1 cellular context compared by ENCODE assay signal in the genomic region with DNA sequence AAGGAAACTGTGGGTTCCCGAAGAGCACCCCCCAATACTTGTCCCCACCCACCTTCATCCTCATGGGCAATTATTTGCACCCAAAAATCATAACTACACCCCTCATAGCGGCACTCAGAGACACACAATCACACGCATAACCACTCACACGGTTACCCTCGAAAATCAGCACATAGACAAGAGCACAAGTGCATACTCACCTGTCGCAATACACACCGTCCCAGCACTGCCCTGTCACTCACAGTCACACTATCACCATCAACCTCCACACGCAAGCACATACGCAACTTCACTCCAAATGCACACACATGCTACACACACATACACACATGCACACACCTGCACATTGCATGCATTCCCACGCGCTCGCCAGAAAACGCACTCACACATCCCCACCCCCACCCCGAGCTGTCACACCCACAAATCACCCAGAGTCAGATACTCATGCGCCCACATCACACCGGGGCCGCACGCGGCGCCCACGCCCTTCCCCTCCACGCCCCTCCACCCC.
TF ChIP-seq lines count a peak whose summit lies in the region.

No MANE protein-coding gene starts in this region.

TF ChIP-seq in K562, 482 proteins besides CTCF, POLR2A, EP300 and RAD21:
- TF ChIP-seq, protein P1, sequence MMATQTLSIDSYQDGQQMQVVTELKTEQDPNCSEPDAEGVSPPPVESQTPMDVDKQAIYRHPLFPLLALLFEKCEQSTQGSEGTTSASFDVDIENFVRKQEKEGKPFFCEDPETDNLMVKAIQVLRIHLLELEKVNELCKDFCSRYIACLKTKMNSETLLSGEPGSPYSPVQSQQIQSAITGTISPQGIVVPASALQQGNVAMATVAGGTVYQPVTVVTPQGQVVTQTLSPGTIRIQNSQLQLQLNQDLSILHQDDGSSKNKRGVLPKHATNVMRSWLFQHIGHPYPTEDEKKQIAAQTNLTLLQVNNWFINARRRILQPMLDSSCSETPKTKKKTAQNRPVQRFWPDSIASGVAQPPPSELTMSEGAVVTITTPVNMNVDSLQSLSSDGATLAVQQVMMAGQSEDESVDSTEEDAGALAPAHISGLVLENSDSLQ (IDR thresholded peaks at IDR 0.05) = peak; percentile 47; the same call in 1 of the 2 replicates
- TF ChIP-seq SIRT6 (IDR thresholded peaks at IDR 0.05; ENCODE audit: low read depth, low read length) (no peak), ARID2 (IDR thresholded peaks at IDR 0.05) (no peak), RNF2 (IDR thresholded peaks at IDR 0.05) (no peak), MIER1 (IDR thresholded peaks at IDR 0.05; ENCODE audit: low read depth) (peak; percentile 83), GABPB1 (CRISPR knock-in tag; IDR thresholded peaks at IDR 0.05) (0 out of 2 replicates have a peak, but pooled peaks have one; percentile 4), TAF1 (IDR thresholded peaks at IDR 0.05; ENCODE audit: control insufficient read depth, extremely low read depth, insufficient read depth, low read length, severe bottlenecking) (no peak), ZNF224 (CRISPR knock-in tag; IDR thresholded peaks at IDR 0.05) (no peak), ZNF134 (CRISPR knock-in tag; conservative IDR thresholded peaks at IDR 0.05) (no peak), ZNF354B (CRISPR knock-in tag; IDR thresholded peaks at IDR 0.05) (no peak), ARID1B (IDR thresholded peaks at IDR 0.05) (no peak), CBX1 (IDR thresholded peaks at IDR 0.05; ENCODE audit: low read depth) (no peak), ESRRA (IDR thresholded peaks at IDR 0.05; ENCODE audit: borderline replicate concordance, low read depth) (no peak), SMAD4 (CRISPR knock-in tag; conservative IDR thresholded peaks at IDR 0.05) (no peak), ARHGAP35 (IDR thresholded peaks at IDR 0.05; ENCODE audit: partially characterized antibody) (peak; percentile 19), ZNF174 (CRISPR knock-in tag; IDR thresholded peaks at IDR 0.05) (no peak), ZBTB17 (CRISPR knock-in tag; IDR thresholded peaks at IDR 0.05) (no peak), ZNF384 (IDR thresholded peaks at IDR 0.05; ENCODE audit: low read depth, low read length) (no peak), PTBP1 (IDR thresholded peaks at IDR 0.05; ENCODE audit: low read depth, low read length) (no peak), EHMT2 (IDR thresholded peaks at IDR 0.05) (peak; percentile 60; the same call in 1 of the 2 replicates), GATA2 (CRISPR knock-in tag; IDR thresholded peaks at IDR 0.05) (no peak), NFATC3 (IDR thresholded peaks at IDR 0.05) (no peak), ZNF707 (CRISPR knock-in tag; conservative IDR thresholded peaks at IDR 0.05) (no peak)
- TF ChIP-seq, protein P2, sequence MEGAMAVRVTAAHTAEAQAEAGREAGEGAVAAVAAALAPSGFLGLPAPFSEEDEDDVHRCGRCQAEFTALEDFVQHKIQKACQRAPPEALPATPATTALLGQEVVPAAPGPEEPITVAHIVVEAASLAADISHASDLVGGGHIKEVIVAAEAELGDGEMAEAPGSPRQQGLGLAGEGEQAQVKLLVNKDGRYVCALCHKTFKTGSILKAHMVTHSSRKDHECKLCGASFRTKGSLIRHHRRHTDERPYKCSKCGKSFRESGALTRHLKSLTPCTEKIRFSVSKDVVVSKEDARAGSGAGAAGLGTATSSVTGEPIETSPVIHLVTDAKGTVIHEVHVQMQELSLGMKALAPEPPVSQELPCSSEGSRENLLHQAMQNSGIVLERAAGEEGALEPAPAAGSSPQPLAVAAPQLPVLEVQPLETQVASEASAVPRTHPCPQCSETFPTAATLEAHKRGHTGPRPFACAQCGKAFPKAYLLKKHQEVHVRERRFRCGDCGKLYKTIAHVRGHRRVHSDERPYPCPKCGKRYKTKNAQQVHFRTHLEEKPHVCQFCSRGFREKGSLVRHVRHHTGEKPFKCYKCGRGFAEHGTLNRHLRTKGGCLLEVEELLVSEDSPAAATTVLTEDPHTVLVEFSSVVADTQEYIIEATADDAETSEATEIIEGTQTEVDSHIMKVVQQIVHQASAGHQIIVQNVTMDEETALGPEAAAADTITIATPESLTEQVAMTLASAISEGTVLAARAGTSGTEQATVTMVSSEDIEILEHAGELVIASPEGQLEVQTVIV (CRISPR knock-in tag; IDR thresholded peaks at IDR 0.05; ENCODE audit: borderline replicate concordance) = no peak
- TF ChIP-seq, protein P3, sequence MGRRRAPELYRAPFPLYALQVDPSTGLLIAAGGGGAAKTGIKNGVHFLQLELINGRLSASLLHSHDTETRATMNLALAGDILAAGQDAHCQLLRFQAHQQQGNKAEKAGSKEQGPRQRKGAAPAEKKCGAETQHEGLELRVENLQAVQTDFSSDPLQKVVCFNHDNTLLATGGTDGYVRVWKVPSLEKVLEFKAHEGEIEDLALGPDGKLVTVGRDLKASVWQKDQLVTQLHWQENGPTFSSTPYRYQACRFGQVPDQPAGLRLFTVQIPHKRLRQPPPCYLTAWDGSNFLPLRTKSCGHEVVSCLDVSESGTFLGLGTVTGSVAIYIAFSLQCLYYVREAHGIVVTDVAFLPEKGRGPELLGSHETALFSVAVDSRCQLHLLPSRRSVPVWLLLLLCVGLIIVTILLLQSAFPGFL (CRISPR knock-in tag; IDR thresholded peaks at IDR 0.05) = no peak
- TF ChIP-seq, protein P4, sequence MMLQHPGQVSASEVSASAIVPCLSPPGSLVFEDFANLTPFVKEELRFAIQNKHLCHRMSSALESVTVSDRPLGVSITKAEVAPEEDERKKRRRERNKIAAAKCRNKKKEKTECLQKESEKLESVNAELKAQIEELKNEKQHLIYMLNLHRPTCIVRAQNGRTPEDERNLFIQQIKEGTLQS (IDR thresholded peaks at IDR 0.05) = no peak
- TF ChIP-seq, protein P4 (CRISPR knock-in tag; conservative IDR thresholded peaks at IDR 0.05) = no peak
- TF ChIP-seq, protein P5, sequence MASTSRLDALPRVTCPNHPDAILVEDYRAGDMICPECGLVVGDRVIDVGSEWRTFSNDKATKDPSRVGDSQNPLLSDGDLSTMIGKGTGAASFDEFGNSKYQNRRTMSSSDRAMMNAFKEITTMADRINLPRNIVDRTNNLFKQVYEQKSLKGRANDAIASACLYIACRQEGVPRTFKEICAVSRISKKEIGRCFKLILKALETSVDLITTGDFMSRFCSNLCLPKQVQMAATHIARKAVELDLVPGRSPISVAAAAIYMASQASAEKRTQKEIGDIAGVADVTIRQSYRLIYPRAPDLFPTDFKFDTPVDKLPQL (IDR thresholded peaks at IDR 0.05; ENCODE audit: extremely low read depth, insufficient read length) = no peak
- TF ChIP-seq, protein P6, sequence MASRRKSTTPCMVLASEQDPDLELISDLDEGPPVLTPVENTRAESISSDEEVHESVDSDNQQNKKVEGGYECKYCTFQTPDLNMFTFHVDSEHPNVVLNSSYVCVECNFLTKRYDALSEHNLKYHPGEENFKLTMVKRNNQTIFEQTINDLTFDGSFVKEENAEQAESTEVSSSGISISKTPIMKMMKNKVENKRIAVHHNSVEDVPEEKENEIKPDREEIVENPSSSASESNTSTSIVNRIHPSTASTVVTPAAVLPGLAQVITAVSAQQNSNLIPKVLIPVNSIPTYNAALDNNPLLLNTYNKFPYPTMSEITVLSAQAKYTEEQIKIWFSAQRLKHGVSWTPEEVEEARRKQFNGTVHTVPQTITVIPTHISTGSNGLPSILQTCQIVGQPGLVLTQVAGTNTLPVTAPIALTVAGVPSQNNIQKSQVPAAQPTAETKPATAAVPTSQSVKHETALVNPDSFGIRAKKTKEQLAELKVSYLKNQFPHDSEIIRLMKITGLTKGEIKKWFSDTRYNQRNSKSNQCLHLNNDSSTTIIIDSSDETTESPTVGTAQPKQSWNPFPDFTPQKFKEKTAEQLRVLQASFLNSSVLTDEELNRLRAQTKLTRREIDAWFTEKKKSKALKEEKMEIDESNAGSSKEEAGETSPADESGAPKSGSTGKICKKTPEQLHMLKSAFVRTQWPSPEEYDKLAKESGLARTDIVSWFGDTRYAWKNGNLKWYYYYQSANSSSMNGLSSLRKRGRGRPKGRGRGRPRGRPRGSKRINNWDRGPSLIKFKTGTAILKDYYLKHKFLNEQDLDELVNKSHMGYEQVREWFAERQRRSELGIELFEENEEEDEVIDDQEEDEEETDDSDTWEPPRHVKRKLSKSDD (conservative IDR thresholded peaks at IDR 0.05; ENCODE audit: low read length) = no peak
- TF ChIP-seq, protein P7, sequence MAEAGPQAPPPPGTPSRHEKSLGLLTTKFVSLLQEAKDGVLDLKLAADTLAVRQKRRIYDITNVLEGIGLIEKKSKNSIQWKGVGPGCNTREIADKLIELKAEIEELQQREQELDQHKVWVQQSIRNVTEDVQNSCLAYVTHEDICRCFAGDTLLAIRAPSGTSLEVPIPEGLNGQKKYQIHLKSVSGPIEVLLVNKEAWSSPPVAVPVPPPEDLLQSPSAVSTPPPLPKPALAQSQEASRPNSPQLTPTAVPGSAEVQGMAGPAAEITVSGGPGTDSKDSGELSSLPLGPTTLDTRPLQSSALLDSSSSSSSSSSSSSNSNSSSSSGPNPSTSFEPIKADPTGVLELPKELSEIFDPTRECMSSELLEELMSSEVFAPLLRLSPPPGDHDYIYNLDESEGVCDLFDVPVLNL (CRISPR knock-in tag; IDR thresholded peaks at IDR 0.05; ENCODE audit: low read depth) = no peak
- TF ChIP-seq, protein P8, sequence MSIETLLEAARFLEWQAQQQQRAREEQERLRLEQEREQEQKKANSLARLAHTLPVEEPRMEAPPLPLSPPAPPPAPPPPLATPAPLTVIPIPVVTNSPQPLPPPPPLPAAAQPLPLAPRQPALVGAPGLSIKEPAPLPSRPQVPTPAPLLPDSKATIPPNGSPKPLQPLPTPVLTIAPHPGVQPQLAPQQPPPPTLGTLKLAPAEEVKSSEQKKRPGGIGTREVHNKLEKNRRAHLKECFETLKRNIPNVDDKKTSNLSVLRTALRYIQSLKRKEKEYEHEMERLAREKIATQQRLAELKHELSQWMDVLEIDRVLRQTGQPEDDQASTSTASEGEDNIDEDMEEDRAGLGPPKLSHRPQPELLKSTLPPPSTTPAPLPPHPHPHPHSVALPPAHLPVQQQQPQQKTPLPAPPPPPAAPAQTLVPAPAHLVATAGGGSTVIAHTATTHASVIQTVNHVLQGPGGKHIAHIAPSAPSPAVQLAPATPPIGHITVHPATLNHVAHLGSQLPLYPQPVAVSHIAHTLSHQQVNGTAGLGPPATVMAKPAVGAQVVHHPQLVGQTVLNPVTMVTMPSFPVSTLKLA (conservative IDR thresholded peaks at IDR 0.05) = no peak
- TF ChIP-seq, protein P9, sequence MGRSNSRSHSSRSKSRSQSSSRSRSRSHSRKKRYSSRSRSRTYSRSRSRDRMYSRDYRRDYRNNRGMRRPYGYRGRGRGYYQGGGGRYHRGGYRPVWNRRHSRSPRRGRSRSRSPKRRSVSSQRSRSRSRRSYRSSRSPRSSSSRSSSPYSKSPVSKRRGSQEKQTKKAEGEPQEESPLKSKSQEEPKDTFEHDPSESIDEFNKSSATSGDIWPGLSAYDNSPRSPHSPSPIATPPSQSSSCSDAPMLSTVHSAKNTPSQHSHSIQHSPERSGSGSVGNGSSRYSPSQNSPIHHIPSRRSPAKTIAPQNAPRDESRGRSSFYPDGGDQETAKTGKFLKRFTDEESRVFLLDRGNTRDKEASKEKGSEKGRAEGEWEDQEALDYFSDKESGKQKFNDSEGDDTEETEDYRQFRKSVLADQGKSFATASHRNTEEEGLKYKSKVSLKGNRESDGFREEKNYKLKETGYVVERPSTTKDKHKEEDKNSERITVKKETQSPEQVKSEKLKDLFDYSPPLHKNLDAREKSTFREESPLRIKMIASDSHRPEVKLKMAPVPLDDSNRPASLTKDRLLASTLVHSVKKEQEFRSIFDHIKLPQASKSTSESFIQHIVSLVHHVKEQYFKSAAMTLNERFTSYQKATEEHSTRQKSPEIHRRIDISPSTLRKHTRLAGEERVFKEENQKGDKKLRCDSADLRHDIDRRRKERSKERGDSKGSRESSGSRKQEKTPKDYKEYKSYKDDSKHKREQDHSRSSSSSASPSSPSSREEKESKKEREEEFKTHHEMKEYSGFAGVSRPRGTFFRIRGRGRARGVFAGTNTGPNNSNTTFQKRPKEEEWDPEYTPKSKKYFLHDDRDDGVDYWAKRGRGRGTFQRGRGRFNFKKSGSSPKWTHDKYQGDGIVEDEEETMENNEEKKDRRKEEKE (IDR thresholded peaks at IDR 0.05; ENCODE audit: borderline replicate concordance in 1 of 2, control insufficient read depth in 1 of 2, low read depth in 2 of 2, low read length in 1 of 2) = no peak
